In the genomic region with DNA sequence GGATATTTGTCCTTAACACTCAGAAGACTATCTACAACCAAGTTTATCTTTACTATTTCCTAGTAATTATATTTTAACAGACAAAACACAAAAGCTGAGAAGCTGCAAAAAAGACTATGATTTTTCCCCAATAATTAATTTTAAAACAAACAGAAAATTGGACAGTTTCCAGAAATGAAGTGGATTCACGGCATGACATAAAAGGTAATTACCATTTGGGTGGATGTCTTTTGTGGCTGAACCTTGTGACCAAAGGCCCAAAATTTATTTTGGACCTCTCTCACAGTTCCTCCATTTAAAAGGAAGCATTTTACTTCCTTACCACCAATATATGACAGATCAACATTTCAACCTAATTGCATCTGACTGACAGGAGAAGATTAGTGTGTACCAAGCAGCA, we compare ENCODE assay signal across 15 cellular contexts.
"Had no signal": no experiment of that assay in that cellular context is flagged by ENCODE, and none has a peak within 500 bp of the region (broad histone marks: within the 10 kb centered on the region; RNA-seq: fewer than 3 reads in every experiment).

No MANE protein-coding gene starts in this region.

- DNase-seq: activated CD4-positive, alpha-beta memory T cell treated with anti-CD3 and anti-CD28 coated beads, Interleukin-2, amount 10 ng/mL, durations not matched to agents 7 days and 5 days; activated CD4-positive, alpha-beta T cell treated with anti-CD3 and anti-CD28 coated beads for 36 hours; activated CD8-positive, alpha-beta memory T cell treated with anti-CD3 and anti-CD28 coated beads, Interleukin-2, amount 50 U/mL, for 48 hours; activated naive CD4-positive, alpha-beta T cell; activated naive CD8-positive, alpha-beta T cell treated with anti-CD3 and anti-CD28 coated beads, Interleukin-2, amount 50 U/mL, for 24 hours; effector CD4-positive, alpha-beta T cell; heart right ventricle; islet precursor cell; left lung; psoas muscle; right lobe of liver; WERI-Rb-1 had no signal

- H3K4me3 ChIP-seq: ascending aorta, heart right ventricle, left lung, psoas muscle, right lobe of liver, tibial nerve, vagina had no signal

- H3K27ac ChIP-seq: ascending aorta, heart right ventricle, left lung, psoas muscle, right lobe of liver, tibial nerve, vagina, WERI-Rb-1 had no signal
